ENCODE assay signal across 12 cellular contexts in genomic region chr19:6340493-6341201, GRCh38. TPM values are rescaled to one million over a fixed set of nuclear protein-coding genes. Genes with fewer than 3 reads are reported as not detected.
DNase-seq lines count a peak whose midpoint lies in the region; ATAC-seq lines count a peak whose summit lies in the region.
"Had no signal": no experiment of that assay in that cellular context is flagged by ENCODE, and none has a peak within 500 bp of the region (broad histone marks: within the 10 kb centered on the region; RNA-seq: fewer than 3 reads in every experiment).

No MANE protein-coding gene starts in this region.

- no peaks in the 10 kb centered on the region for H3K4me1 ChIP-seq in trophoblast cell (ENCODE audit: control insufficient read depth in 1 of 2, insufficient read depth in 2 of 2, low read length in 2 of 2)

- DNase-seq in activated CD4-positive, alpha-beta T cell treated with anti-CD3 and anti-CD28 coated beads for 48 hours, result peak; percentile 15
- DNase-seq in activated CD4-positive, alpha-beta T cell treated with anti-CD3 and anti-CD28 coated beads for 4 hours, result no peak
- DNase-seq in NAMALWA (ENCODE audit: low spot score), result peak; percentile 31
- DNase-seq in trophoblast cell, result no peak
- DNase-seq in GDM1 (lab: John Stamatoyannopoulos, UW), result no peak
- DNase-seq: DMS53, HFFc6, mammary epithelial cell, NCI-H526 treated with DMSO at 0.1 percent for 48 hours, occipital lobe had no signal

- no peak overlapping the region for H3K27ac ChIP-seq in trophoblast cell (ENCODE audit: low read depth, low read length)

- H2BK5ac ChIP-seq in trophoblast cell (ENCODE audit: low read depth, low read length, poor library complexity), result no peak overlapping the region

- H3K9me3 ChIP-seq in trophoblast cell (ENCODE audit: insufficient read depth, low read depth, low read length), result peaks cover 8% of the 10 kb centered on the region

- H4K12ac ChIP-seq in trophoblast cell (ENCODE audit: low read depth, low read length), result peak overlapping the region; percentile 43

- no peaks in the 10 kb centered on the region for H3K27me3 ChIP-seq in trophoblast cell (ENCODE audit: insufficient read depth, low read length)

- H3K18ac ChIP-seq in trophoblast cell (ENCODE audit: low read length), result no peak overlapping the region

- no peak overlapping the region for H4K91ac ChIP-seq in trophoblast cell (ENCODE audit: low read depth, low read length)

- no peak for ATAC-seq in GM19328 (IDR thresholded peaks at IDR 0.05; ENCODE audit: unreplicated experiment)

- no peak overlapping the region for H3K4me2 ChIP-seq in trophoblast cell (ENCODE audit: low read length)

- no peak overlapping the region for H3K9ac ChIP-seq in trophoblast cell (ENCODE audit: low read length)

- H2BK120ac ChIP-seq in trophoblast cell (ENCODE audit: insufficient read depth, low read length, poor library complexity), result no peak overlapping the region

- no peak overlapping the region for H2AK5ac ChIP-seq in trophoblast cell (ENCODE audit: low read length)

- H4K8ac ChIP-seq in trophoblast cell (ENCODE audit: low read depth, low read length), result no peak overlapping the region

- H3K4ac ChIP-seq in trophoblast cell (ENCODE audit: low read depth, low read length), result no peak overlapping the region

- H3K79me1 ChIP-seq in trophoblast cell (ENCODE audit: low read length), result no peaks in the 10 kb centered on the region

- no peak overlapping the region for H3K4me3 ChIP-seq in trophoblast cell (ENCODE audit: low read depth, low read length)

- H3K23ac ChIP-seq in trophoblast cell (ENCODE audit: low read length), result no peak overlapping the region

- H3K14ac ChIP-seq in trophoblast cell (ENCODE audit: low read length), result no peak overlapping the region

- H2AFZ ChIP-seq in trophoblast cell (ENCODE audit: insufficient read depth, low read length, poor library complexity), result no peak overlapping the region

- no peak overlapping the region for H2BK12ac ChIP-seq in trophoblast cell (ENCODE audit: low read length)

- no CpG with 5 or more reads among the region's 14 CpGs for WGBS in trophoblast cell (ENCODE audit: extremely low coverage, insufficient coverage, insufficient read length)

- H3K79me2 ChIP-seq in trophoblast cell (ENCODE audit: control insufficient read depth, insufficient read depth, low read length, poor library complexity), result no peaks in the 10 kb centered on the region

- no peaks in the 10 kb centered on the region for H3K36me3 ChIP-seq in trophoblast cell (ENCODE audit: control insufficient read depth in 1 of 2, insufficient read depth in 2 of 2, low read length in 2 of 2)

RNA-seq across cellular contexts. Expression of gene ACER1, which starts 7.2 kb away (rescaled TPM):
- polyA plus RNA-seq in trophoblast cell (2013), result 0.18 and 0.21 TPM in 2 replicates
- polyA plus RNA-seq: fibroblast of lung, mammary epithelial cell had no signal

RNA-seq across cellular contexts. Expression of gene CLPP, which starts 20.7 kb away (rescaled TPM):
- 183 and 186 TPM in 2 replicates for polyA plus RNA-seq in trophoblast cell (2013)

RNA-seq across cellular contexts. Expression of gene ALKBH7, which starts 31.9 kb away (rescaled TPM):
- 42.3 and 44.2 TPM in 2 replicates for polyA plus RNA-seq in trophoblast cell (2013)

RNA-seq across cellular contexts. Expression of gene PSPN, which starts 35.1 kb away (rescaled TPM):
- 0.82 and 0.99 TPM in 2 replicates for polyA plus RNA-seq in trophoblast cell (2013)

RNA-seq across cellular contexts. Expression of gene GTF2F1, which starts 52.3 kb away (rescaled TPM):
- 66.7 and 70.2 TPM in 2 replicates for polyA plus RNA-seq in trophoblast cell (2013)

Comparison
In these comparisons a context has a peak if more than half of its experiments do, and no peak if none do; other contexts are left out.
1. DNase-seq: peak in activated CD4-positive, alpha-beta T cell treated with anti-CD3 and anti-CD28 coated beads for 48 hours (single experiment) and NAMALWA (single experiment); none in activated CD4-positive, alpha-beta T cell treated with anti-CD3 and anti-CD28 coated beads for 4 hours (0 of 2), trophoblast cell (0 of 2) and GDM1 (single experiment).